Comparison of ENCODE assay signal across 8 cellular contexts in genomic region chr7:108002726-108003590, GRCh38. TPM values are rescaled to one million over a fixed set of nuclear protein-coding genes. Genes with fewer than 3 reads are reported as not detected.
DNase-seq lines count a peak whose midpoint lies in the region; ATAC-seq and TF ChIP-seq lines count a peak whose summit lies in the region.

Gene LAMB1 (minus strand): TSS chr7:108003161. CDS start chr7:108002885, 276 bp downstream.

- peak within 1 kb of the TSS; percentile 89 for H3K27ac Mint-ChIP-seq in endodermal cell

- TF ChIP-seq POLR2A in testis (IDR thresholded peaks at IDR 0.05): no peak

- intact Hi-C loops in testis (cut with DNase I; ENCODE audit: low total_unique reads): loop anchor here (10.0 kb wide), 1 partner anchor 108 kb away; the partner anchor contains the start of gene DLD

- H3K36me3 ChIP-seq in endodermal cell (ENCODE audit: control insufficient read depth, insufficient read depth, low read length): peaks cover 31% of the 10 kb centered on the region
- H3K36me3 ChIP-seq in testis (ENCODE audit: low read depth, missing control alignments): no peaks in the 10 kb centered on the region

- TF ChIP-seq CTCF in C4-2B (conservative IDR thresholded peaks at IDR 0.05): no peak
- no peak for TF ChIP-seq CTCF in endodermal cell (conservative IDR thresholded peaks at IDR 0.05)
- TF ChIP-seq CTCF in testis (IDR thresholded peaks at IDR 0.05): no peak

- no peak for ATAC-seq in HG03521 (IDR thresholded peaks at IDR 0.05; ENCODE audit: unreplicated experiment)

- no peaks in the 10 kb centered on the region for H3K9me3 Mint-ChIP-seq in endodermal cell

- peaks cover 20% of the 10 kb centered on the region for H3K4me1 Mint-ChIP-seq in endodermal cell

- H3K27me3 ChIP-seq in endodermal cell (ENCODE audit: control insufficient read depth, insufficient read depth, low read length, poor library complexity, severe bottlenecking) (peaks cover 44% of the 10 kb centered on the region), testis (no peaks in the 10 kb centered on the region)

- H3K4me3 Mint-ChIP-seq in endodermal cell: peak within 1 kb of the TSS; percentile 88

- H3K27ac ChIP-seq in C4-2B: peak within 1 kb of the TSS; percentile 39
- H3K27ac ChIP-seq in endodermal cell (ENCODE audit: low read depth, low read length): peak within 1 kb of the TSS; percentile 33
- peak within 1 kb of the TSS; percentile 24 to 86 for H3K27ac ChIP-seq in testis

- WGBS in endodermal cell (ENCODE audit: insufficient coverage in 1 of 2, insufficient read length in 1 of 2), 2 experiments: 0% methylated on average over 29 to 75 of the region's 75 CpGs
- WGBS in testis, 2 donors: 1% methylated on average over 24 to 75 of the region's 75 CpGs

- peak; percentile 87 for DNase-seq in HK-2 (ENCODE audit: unreplicated experiment)
- peak; percentile 59 for DNase-seq in SW480 (ENCODE audit: low spot score)
- DNase-seq in endodermal cell: peak; percentile 92
- peak; percentile 72 to 78 for DNase-seq in lung microvascular endothelial cell (ENCODE audit: low read depth in 2 of 2)
- DNase-seq in testis: peak; percentile 70
- no peak for DNase-seq in KG1 (lab: John Stamatoyannopoulos, UW)

- peaks cover 22% of the 10 kb centered on the region for H3K36me3 Mint-ChIP-seq in endodermal cell (ENCODE audit: low read depth)

- H3K9ac ChIP-seq in endodermal cell (ENCODE audit: extremely low read depth, low read length, poor library complexity, severe bottlenecking): peak within 1 kb of the TSS; percentile 88

- H3K4me1 ChIP-seq in endodermal cell (ENCODE audit: control insufficient read depth, insufficient read depth, low read length) (peaks cover 6% of the 10 kb centered on the region), testis (peaks cover 3% of the 10 kb centered on the region)

- H3K4me3 ChIP-seq in endodermal cell (ENCODE audit: low read length) (peak within 1 kb of the TSS; percentile 90), testis (peak within 1 kb of the TSS; percentile 61 to 69)

- peaks cover 59% of the 10 kb centered on the region for H3K27me3 Mint-ChIP-seq in endodermal cell (ENCODE audit: insufficient read depth)

- H3K9me3 ChIP-seq in endodermal cell (ENCODE audit: control insufficient read depth, low read length) (no peaks in the 10 kb centered on the region), testis (no peaks in the 10 kb centered on the region)

RNA-seq across cellular contexts. Expression of gene LAMB1, which starts in this region (rescaled TPM):
- total RNA-seq in endodermal cell (100 to 1,000 TPM; 192 to 209 TPM), lung microvascular endothelial cell (315 and 406 TPM in 2 replicates), testis (10 to 100 TPM; 42.0 to 65.2 TPM)
- 98.4 TPM for polyA plus RNA-seq in endodermal cell (2013, experiment 1 of 2)
- 115 TPM for polyA plus RNA-seq in endodermal cell (2013, experiment 2 of 2)
- 43.1 TPM for polyA plus RNA-seq in testis (ENCODE audit: insufficient read depth, low read depth, low replicate concordance)
